8 cellular contexts compared by ENCODE assay signal in genomic region chr1:8121261-8122159, GRCh38.
DNase-seq lines count a peak whose midpoint lies in the region; ATAC-seq, FAIRE-seq and TF ChIP-seq lines count a peak whose summit lies in the region.

No MANE protein-coding gene starts in this region.

- H3K36me3 ChIP-seq in esophagus (ENCODE audit: control insufficient read depth in 2 of 2, insufficient read depth in 2 of 2, low read length in 1 of 2), result no peaks in the 10 kb centered on the region
- no peaks in the 10 kb centered on the region for H3K36me3 ChIP-seq in BE2C

- DNase-seq in NB4 (ENCODE audit: low read depth) (peak; percentile 18), myocyte (ENCODE audit: low read depth) (peak; percentile 61), GM20000 (ENCODE audit: low spot score) (no peak), BE2C (no peak)
- DNase-seq in activated naive CD4-positive, alpha-beta T cell treated with anti-CD3 and anti-CD28 coated beads, Interleukin-2, amount 50 U/mL, for 16 hours, result no peak

- 39 to 42% methylated on average over 18 of the region's 18 CpGs for WGBS in esophagus, 2 donors

- TF ChIP-seq POLR2A in NB4 (IDR thresholded peaks at IDR 0.05; ENCODE audit: extremely low read depth, insufficient read length), result no peak

- FAIRE-seq in A204.1 (lab: Jason Lieb, UNC), result peak; percentile 98

- H3K9me3 ChIP-seq in esophagus (ENCODE audit: control insufficient read depth in 2 of 2, insufficient read depth in 1 of 2, low read depth in 1 of 2, low read length in 1 of 2) (peaks cover 0 to 5% of the 10 kb centered on the region in 2 donors), BE2C (no peaks in the 10 kb centered on the region)

- ATAC-seq in GM18909 (IDR thresholded peaks at IDR 0.05; ENCODE audit: poor library complexity, unreplicated experiment), result no peak

- TF ChIP-seq CTCF in NB4 (IDR thresholded peaks at IDR 0.05; ENCODE audit: low read depth, low read length) (no peak), GM20000 (IDR thresholded peaks at IDR 0.05; ENCODE audit: extremely low read depth, missing control alignments) (no peak), BE2C (IDR thresholded peaks at IDR 0.05; ENCODE audit: low read depth, low read length) (no peak)

- H3K4me1 ChIP-seq in esophagus (ENCODE audit: control insufficient read depth in 2 of 2, insufficient read depth in 2 of 2, low read length in 1 of 2) (peaks cover 4 to 5% of the 10 kb centered on the region in 2 donors), BE2C (no peaks in the 10 kb centered on the region)

- H3K4me3 ChIP-seq in NB4 (ENCODE audit: low read depth, low read length) (no peak overlapping the region), esophagus (ENCODE audit: low read depth in 1 of 2, low read length in 2 of 2) (peak overlapping the region in 1 of 2 donors; percentile 15), BE2C (ENCODE audit: low read depth, low read length) (no peak overlapping the region)

- peak overlapping the region; percentile 73 to 94 for H3K27ac ChIP-seq in esophagus (ENCODE audit: low read depth in 2 of 2, low read length in 1 of 2)

- H3K27me3 ChIP-seq in esophagus (ENCODE audit: control insufficient read depth in 1 of 2, insufficient read depth in 2 of 2, low read length in 2 of 2) (no peaks in the 10 kb centered on the region), BE2C (no peaks in the 10 kb centered on the region)

Comparison
In these comparisons a context has a peak if more than half of its experiments do, and no peak if none do; other contexts are left out.
1. DNase-seq: peak in NB4 (single experiment) and myocyte (single experiment); none in GM20000 (single experiment), BE2C (single experiment) and activated naive CD4-positive, alpha-beta T cell treated with anti-CD3 and anti-CD28 coated beads, Interleukin-2, amount 50 U/mL, for 16 hours (single experiment).